In genomic region chr17:81636505-81637288, GRCh38 we compare ENCODE assay signal across 8 cellular contexts. TPM values are rescaled to one million over a fixed set of nuclear protein-coding genes. Genes with fewer than 3 reads are reported as not detected.
DNase-seq lines count a peak whose midpoint lies in the region; ATAC-seq and TF ChIP-seq lines count a peak whose summit lies in the region.

Gene NPLOC4, minus strand, starts transcription at chr17:81637112. Its CDS starts 182 bp downstream, at chr17:81636930.
Gene TSPAN10, plus strand, starts transcription at chr17:81637196. Its CDS starts 5,217 bp downstream, at chr17:81642413.

- TF ChIP-seq CTCF in adrenal gland (IDR thresholded peaks at IDR 0.05) (peak in 1 of 6 experiments; percentile 11), upper lobe of right lung (IDR thresholded peaks at IDR 0.05) (no peak)

- intact Hi-C loops in adrenal gland (cut with DNase I) (no loop called here), left cardiac atrium (cut with DNase I) (no loop called here), posterior vena cava (cut with DNase I) (loop anchor here in 1 of 2 donors (1.0 to 5.0 kb wide), 2 partner anchors 25 to 1664 kb away; no protein-coding TSS in a partner anchor), upper lobe of right lung (cut with DNase I) (no loop called here)

- H3K4me1 ChIP-seq in adrenal gland (replicated peaks in 1 of 2) (peaks cover 10 to 36% of the 10 kb centered on the region in 2 donors), upper lobe of right lung (peaks cover 30% of the 10 kb centered on the region)

- H3K9me3 ChIP-seq in adrenal gland (replicated peaks in 1 of 3), result no peaks in the 10 kb centered on the region
- no peaks in the 10 kb centered on the region for H3K9me3 ChIP-seq in upper lobe of right lung

- ATAC-seq in HG02571 (IDR thresholded peaks at IDR 0.05; ENCODE audit: unreplicated experiment), result peak; percentile 71
- ATAC-seq in left cardiac atrium, result peak; percentile 87 to 94
- ATAC-seq in upper lobe of right lung, result peak; percentile 96

- H3K27me3 ChIP-seq in adrenal gland, result no peaks in the 10 kb centered on the region
- no peaks in the 10 kb centered on the region for H3K27me3 ChIP-seq in upper lobe of right lung

- H3K4me3 ChIP-seq in GM08714 (ENCODE audit: low read length) (peak within 1 kb of the TSS; percentile 97), adrenal gland (peak within 1 kb of the TSS; percentile 18 to 100 (median 85)), upper lobe of right lung (peak within 1 kb of the TSS; percentile 74)

- H3K27ac ChIP-seq in adrenal gland (peak within 1 kb of the TSS; percentile 82 to 100 (median 92)), upper lobe of right lung (peak within 1 kb of the TSS; percentile 87)

- peak; percentile 96 to 97 for TF ChIP-seq POLR2A in adrenal gland (IDR thresholded peaks at IDR 0.05)

- DNase-seq in NCI-H1105 treated with DMSO at 0.1 percent for 48 hours (lab: John Stamatoyannopoulos, UW) (peak; percentile 62), T follicular helper cell (ENCODE audit: low read depth) (peak; percentile 70), adrenal gland (peak; percentile 85 to 91 (median 88)), left cardiac atrium (peak; percentile 87), posterior vena cava (ENCODE audit: low spot score) (peak; percentile 96), upper lobe of right lung (peak; percentile 94)

- no peaks in the 10 kb centered on the region for H3K36me3 ChIP-seq in adrenal gland (replicated peaks in 1 of 2)
- no peaks in the 10 kb centered on the region for H3K36me3 ChIP-seq in upper lobe of right lung

- WGBS in adrenal gland, 4 donors, result 0 to 2% (median 1%) methylated on average over 7 to 77 of the region's 77 CpGs

RNA-seq across cellular contexts. Expression of gene NPLOC4, which starts in this region (rescaled TPM):
- total RNA-seq in adrenal gland (100 to 1,000 TPM in 3 of 8 donors, 10 to 100 TPM in 5; 78.5 to 140 (median 86.9) TPM), left cardiac atrium (10 to 100 TPM; 67.2 to 97.1 TPM), posterior vena cava (10 to 100 TPM; 77.7 to 87.3 TPM), upper lobe of right lung (93.6 TPM)
- 100 to 1,000 TPM in 1 of 3 donors, 10 to 100 TPM in 2; 41.7 to 115 (median 52.5) TPM for polyA plus RNA-seq in adrenal gland

RNA-seq across cellular contexts. Expression of gene TSPAN10, which starts in this region (rescaled TPM):
- total RNA-seq in adrenal gland, result 1 to 10 TPM in 7 of 8 donors, under 1 TPM in 1; 0.18 to 5.9 (median 2.2) TPM
- polyA plus RNA-seq in adrenal gland, result 1 to 10 TPM in 2 of 3 donors, under 1 TPM in 1; 0.27 to 3.9 (median 2.2) TPM
- under 1 TPM; 0.16 to 0.50 TPM for total RNA-seq in left cardiac atrium
- total RNA-seq in posterior vena cava, result under 1 TPM; 0.14 to 0.51 TPM
- 1.1 TPM for total RNA-seq in upper lobe of right lung

Comparison
In these comparisons a context has a peak if more than half of its experiments do, and no peak if none do; other contexts are left out.
1. Peak in every context shown above with its lines: DNase-seq, ATAC-seq, H3K4me3 ChIP-seq and H3K27ac ChIP-seq.